28 cellular contexts compared by ENCODE assay signal in the genomic region with DNA sequence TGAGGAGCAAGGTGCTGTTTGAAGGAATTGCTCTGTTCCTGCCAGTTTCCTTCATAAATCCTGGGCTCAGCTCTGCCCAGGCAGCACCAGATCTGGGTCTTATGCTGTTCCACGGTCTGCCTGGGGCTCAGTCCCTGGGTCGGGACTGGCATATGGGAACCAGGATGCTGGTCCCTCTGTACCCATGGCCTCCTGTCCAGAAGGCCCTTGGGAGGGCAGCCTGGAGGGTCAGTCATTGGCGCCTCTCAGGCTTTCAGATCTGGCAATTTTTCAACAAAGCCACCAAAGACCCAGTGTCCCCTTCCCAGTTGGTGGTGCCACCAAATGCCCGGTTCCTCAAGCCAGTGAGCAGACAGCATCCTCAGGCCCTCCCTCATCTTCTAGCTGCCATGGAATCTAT.
"Had no signal": no experiment of that assay in that cellular context is flagged by ENCODE, and none has a peak within 500 bp of the region (broad histone marks: within the 10 kb centered on the region; RNA-seq: fewer than 3 reads in every experiment).

No MANE protein-coding gene starts in this region.

- H3K27ac Mint-ChIP-seq: immature natural killer cell; naive thymus-derived CD4-positive, alpha-beta T cell; progenitor cell of endocrine pancreas; stimulated activated naive CD8-positive, alpha-beta T cell treated with anti-CD3 and anti-CD28 coated beads, Interleukin-15, Interleukin-2, amounts not matched to agents 100 ng/mL and 50 ng/mL, for 24 hours; type B pancreatic cell had no signal

- H3K27ac ChIP-seq: left ventricle myocardium inferior, neutrophil, ovary, right atrium auricular region, right lobe of liver, suprapubic skin, tibial nerve, uterus had no signal

- H3K4me3 ChIP-seq: left ventricle myocardium inferior, lung, mucosa of descending colon, ovary, right atrium auricular region, right lobe of liver, suprapubic skin, tibial nerve, uterus had no signal

- DNase-seq: hypothalamus; immature natural killer cell; kidney; left colon; left ventricle myocardium inferior; midbrain; mucosa of descending colon; naive thymus-derived CD4-positive, alpha-beta T cell; occipital lobe; ovary; stimulated activated CD4-positive, alpha-beta T cell treated with anti-CD3 and anti-CD28 coated beads, Interleukin-12 subunit alpha, Interleukin-12 subunit beta, amount 100 ng/mL, for 4 hours; stimulated activated CD4-positive, alpha-beta T cell treated with anti-CD3 and anti-CD28 coated beads, Interleukin-15, amount 100 ng/mL, for 24 hours; stimulated activated CD4-positive, alpha-beta T cell treated with anti-CD3 and anti-CD28 coated beads, Interleukin-2, amount 100 ng/mL, for 24 hours; stimulated activated CD4-positive, alpha-beta T cell treated with anti-CD3 and anti-CD28 coated beads, Interleukin-4, amount 100 ng/mL, for 1 hour; stimulated activated naive CD4-positive, alpha-beta T cell; uterus had no signal

- H3K27me3 ChIP-seq: neutrophil, ovary, right atrium auricular region, right lobe of liver, uterus had no signal

- H3K27me3 Mint-ChIP-seq: progenitor cell of endocrine pancreas had no signal

- FAIRE-seq: islet of Langerhans, kidney had no signal

- H3K9me3 ChIP-seq: mucosa of descending colon, neutrophil, ovary, right lobe of liver, suprapubic skin, uterus had no signal

- H3K4me1 ChIP-seq: left ventricle myocardium inferior, right atrium auricular region, right lobe of liver, suprapubic skin, uterus had no signal

- H3K4me3 Mint-ChIP-seq: immature natural killer cell; naive thymus-derived CD4-positive, alpha-beta T cell; nephron; neural crest cell; stimulated activated naive CD8-positive, alpha-beta T cell treated with anti-CD3 and anti-CD28 coated beads, Interleukin-15, Interleukin-2, amounts not matched to agents 100 ng/mL and 50 ng/mL, for 24 hours; type B pancreatic cell had no signal

- H3K4me1 Mint-ChIP-seq: immature natural killer cell; naive thymus-derived CD4-positive, alpha-beta T cell had no signal

- H3K36me3 ChIP-seq: left ventricle myocardium inferior, neutrophil, ovary, right atrium auricular region, right lobe of liver, suprapubic skin, tibial nerve, uterus had no signal

- H3K36me3 Mint-ChIP-seq: immature natural killer cell, type B pancreatic cell had no signal

- ATAC-seq: left colon; mucosa of descending colon; naive thymus-derived CD4-positive, alpha-beta T cell; right lobe of liver had no signal
